Comparison of ENCODE assay signal across 1 cellular context in genomic region chr5:76528547-76529334, GRCh38.
TF ChIP-seq lines count a peak whose summit lies in the region.

No MANE protein-coding gene starts in this region.

TF ChIP-seq in GM23338, 12 proteins besides CTCF, POLR2A, EP300 and RAD21 (continued from another document):
- TF ChIP-seq EZH2 (IDR thresholded peaks at IDR 0.05; ENCODE audit: low read depth, unreplicated experiment): no peak
- TF ChIP-seq, protein P1, sequence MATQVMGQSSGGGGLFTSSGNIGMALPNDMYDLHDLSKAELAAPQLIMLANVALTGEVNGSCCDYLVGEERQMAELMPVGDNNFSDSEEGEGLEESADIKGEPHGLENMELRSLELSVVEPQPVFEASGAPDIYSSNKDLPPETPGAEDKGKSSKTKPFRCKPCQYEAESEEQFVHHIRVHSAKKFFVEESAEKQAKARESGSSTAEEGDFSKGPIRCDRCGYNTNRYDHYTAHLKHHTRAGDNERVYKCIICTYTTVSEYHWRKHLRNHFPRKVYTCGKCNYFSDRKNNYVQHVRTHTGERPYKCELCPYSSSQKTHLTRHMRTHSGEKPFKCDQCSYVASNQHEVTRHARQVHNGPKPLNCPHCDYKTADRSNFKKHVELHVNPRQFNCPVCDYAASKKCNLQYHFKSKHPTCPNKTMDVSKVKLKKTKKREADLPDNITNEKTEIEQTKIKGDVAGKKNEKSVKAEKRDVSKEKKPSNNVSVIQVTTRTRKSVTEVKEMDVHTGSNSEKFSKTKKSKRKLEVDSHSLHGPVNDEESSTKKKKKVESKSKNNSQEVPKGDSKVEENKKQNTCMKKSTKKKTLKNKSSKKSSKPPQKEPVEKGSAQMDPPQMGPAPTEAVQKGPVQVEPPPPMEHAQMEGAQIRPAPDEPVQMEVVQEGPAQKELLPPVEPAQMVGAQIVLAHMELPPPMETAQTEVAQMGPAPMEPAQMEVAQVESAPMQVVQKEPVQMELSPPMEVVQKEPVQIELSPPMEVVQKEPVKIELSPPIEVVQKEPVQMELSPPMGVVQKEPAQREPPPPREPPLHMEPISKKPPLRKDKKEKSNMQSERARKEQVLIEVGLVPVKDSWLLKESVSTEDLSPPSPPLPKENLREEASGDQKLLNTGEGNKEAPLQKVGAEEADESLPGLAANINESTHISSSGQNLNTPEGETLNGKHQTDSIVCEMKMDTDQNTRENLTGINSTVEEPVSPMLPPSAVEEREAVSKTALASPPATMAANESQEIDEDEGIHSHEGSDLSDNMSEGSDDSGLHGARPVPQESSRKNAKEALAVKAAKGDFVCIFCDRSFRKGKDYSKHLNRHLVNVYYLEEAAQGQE (IDR thresholded peaks at IDR 0.05; ENCODE audit: unreplicated experiment): no peak
- TF ChIP-seq CREB1 (CRISPR knock-in tag; IDR thresholded peaks at IDR 0.05; ENCODE audit: low read depth): no peak
- TF ChIP-seq EZH2phosphoT487 (IDR thresholded peaks at IDR 0.05; ENCODE audit: unreplicated experiment): no peak
- TF ChIP-seq JUNB (IDR thresholded peaks at IDR 0.05; ENCODE audit: unreplicated experiment): no peak
- no peak for TF ChIP-seq NANOG (IDR thresholded peaks at IDR 0.05; ENCODE audit: borderline replicate concordance)
